ENCODE assay signal across 8 cellular contexts in genomic region chr20:62409935-62410741, GRCh38. TPM values are rescaled to one million over a fixed set of nuclear protein-coding genes. Genes with fewer than 3 reads are reported as not detected.
A peak's percentile ranks its signal among the peaks of the same experiment; 100 is the strongest.
DNase-seq lines count a peak whose midpoint lies in the region; ATAC-seq and TF ChIP-seq lines count a peak whose summit lies in the region.

No MANE protein-coding gene starts in this region.

- no peak overlapping the region for H3K9ac ChIP-seq in SU-DHL-6 (ENCODE audit: low read length)

- H3K79me2 ChIP-seq in SU-DHL-6 (ENCODE audit: insufficient read depth, low read length): peaks cover 11% of the 10 kb centered on the region

- H3K27ac ChIP-seq in SU-DHL-6 (ENCODE audit: low read depth, low read length): no peak overlapping the region

- TF ChIP-seq CTCF in GM06990 (IDR thresholded peaks at IDR 0.05; ENCODE audit: insufficient read depth, low read length, poor library complexity, severe bottlenecking) (peak; percentile 75), SU-DHL-6 (IDR thresholded peaks at IDR 0.05; ENCODE audit: insufficient read depth, low read length, poor library complexity, severe bottlenecking) (peak; percentile 62)

- no peak overlapping the region for H2AFZ ChIP-seq in SU-DHL-6 (ENCODE audit: low read depth, low read length, severe bottlenecking)

- no peak for ATAC-seq in HG03135 (IDR thresholded peaks at IDR 0.05; ENCODE audit: unreplicated experiment)
- ATAC-seq in HG02981 (IDR thresholded peaks at IDR 0.05; ENCODE audit: unreplicated experiment): no peak

- no peak overlapping the region for H3K4me3 ChIP-seq in GM06990 (replicated peaks; ENCODE audit: low read depth, low read length)
- H3K4me3 ChIP-seq in SU-DHL-6 (ENCODE audit: insufficient read depth, low read length, poor library complexity, severe bottlenecking): no peak overlapping the region

- H3K9me3 ChIP-seq in SU-DHL-6 (ENCODE audit: insufficient read depth, low read length): no peaks in the 10 kb centered on the region

- no peaks in the 10 kb centered on the region for H4K20me1 ChIP-seq in SU-DHL-6 (ENCODE audit: low read depth, low read length)

- H3K36me3 ChIP-seq in GM06990 (ENCODE audit: control insufficient read depth, insufficient read depth, low read length) (no peaks in the 10 kb centered on the region), SU-DHL-6 (ENCODE audit: low read length) (no peaks in the 10 kb centered on the region)

- no peaks in the 10 kb centered on the region for H3F3A ChIP-seq in SU-DHL-6 (ENCODE audit: insufficient read depth)

- H3K27me3 ChIP-seq in GM06990 (replicated peaks; ENCODE audit: control insufficient read depth, insufficient read depth, low read length): no peaks in the 10 kb centered on the region
- H3K27me3 ChIP-seq in SU-DHL-6 (ENCODE audit: low read length): no peaks in the 10 kb centered on the region

- no peaks in the 10 kb centered on the region for H3K9me2 ChIP-seq in SU-DHL-6 (replicated peaks; ENCODE audit: insufficient read depth, low read length)

- H3K4me2 ChIP-seq in SU-DHL-6 (ENCODE audit: low read depth, low read length, poor library complexity, severe bottlenecking): no peak overlapping the region

- DNase-seq in GM06990 (ENCODE audit: extremely low read depth, insufficient read length): no peak
- DNase-seq in NCI-H1092 (lab: John Stamatoyannopoulos, UW): peak; percentile 83
- peak; percentile 53 for DNase-seq in dermis blood vessel endothelial cell
- peak; percentile 79 for DNase-seq in myocyte (ENCODE audit: low read depth)
- DNase-seq in cerebellum (ENCODE audit: low spot score): no peak

RNA-seq across cellular contexts. Expression of gene CABLES2, which starts 3.1 kb away (rescaled TPM):
- total RNA-seq in dermis blood vessel endothelial cell (0.85 and 1.9 TPM in 2 replicates), myocyte (3.8 and 4.4 TPM in 2 replicates), cerebellum (5.4 TPM)
- 4.1 TPM for polyA plus RNA-seq in myocyte (2012)

RNA-seq across cellular contexts. Expression of gene RBBP8NL, which starts 17.2 kb away (rescaled TPM):
- total RNA-seq in dermis blood vessel endothelial cell (not detected in 2 replicates), myocyte (0.05 and 0.10 TPM in 2 replicates), cerebellum (not detected)
- polyA plus RNA-seq in myocyte (2012): not detected

RNA-seq across cellular contexts. Expression of gene RPS21, which starts 23.2 kb away (rescaled TPM):
- total RNA-seq in dermis blood vessel endothelial cell (226 and 1,095 TPM in 2 replicates), myocyte (610 and 2,016 TPM in 2 replicates), cerebellum (422 TPM)
- 2,121 TPM for polyA plus RNA-seq in myocyte (2012)

RNA-seq across cellular contexts. Expression of gene LAMA5, which starts 43.0 kb away (rescaled TPM):
- total RNA-seq in dermis blood vessel endothelial cell (55.8 and 127 TPM in 2 replicates), myocyte (90.5 and 173 TPM in 2 replicates), cerebellum (24.6 TPM)
- polyA plus RNA-seq in myocyte (2012): 82.7 TPM

Comparison
In these comparisons a context has a peak if more than half of its experiments do, and no peak if none do; other contexts are left out.
1. DNase-seq: peak in NCI-H1092 (single experiment), dermis blood vessel endothelial cell (single experiment) and myocyte (single experiment); none in GM06990 (single experiment) and cerebellum (single experiment).